Comparison of ENCODE assay signal across 27 cellular contexts in the genomic region with DNA sequence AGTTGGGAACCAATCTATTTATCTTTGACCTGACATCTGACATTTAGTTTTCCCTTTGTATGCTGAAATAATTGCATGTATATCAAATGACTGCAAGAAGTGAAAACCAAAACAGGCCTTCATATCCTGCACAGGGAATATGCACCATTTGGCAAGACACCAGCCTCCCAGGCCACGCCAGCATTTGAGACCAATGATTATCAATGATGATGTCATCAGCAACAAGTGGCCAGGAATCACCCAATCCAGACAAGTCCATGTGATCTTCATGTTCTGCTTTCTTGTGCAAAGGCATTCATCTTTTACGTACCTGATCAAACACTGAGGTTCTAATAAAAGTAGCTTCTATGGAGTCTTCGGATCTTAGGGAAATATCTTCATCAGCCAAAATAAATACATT.
DNase-seq lines count a peak whose midpoint lies in the region; ATAC-seq, FAIRE-seq and TF ChIP-seq lines count a peak whose summit lies in the region.
"Had no signal": no experiment of that assay in that cellular context is flagged by ENCODE, and none has a peak within 500 bp of the region (broad histone marks: within the 10 kb centered on the region; RNA-seq: fewer than 3 reads in every experiment).

No MANE protein-coding gene starts in this region.

- H3K36me3 ChIP-seq in astrocyte (ENCODE audit: insufficient read depth, low read length) (no peaks in the 10 kb centered on the region), skeletal muscle satellite cell (ENCODE audit: insufficient read depth, low read length) (no peaks in the 10 kb centered on the region)
- H3K36me3 ChIP-seq: brain microvascular endothelial cell had no signal

- no peak overlapping the region for H3K27ac Mint-ChIP-seq in astrocyte (ENCODE audit: unreplicated experiment)
- H3K27ac Mint-ChIP-seq: B cell; dendritic cell treated with granulocyte-macrophage colony-stimulating factor and Interleukin-4, amounts not matched to agents 40 ng/mL and 50 ng/mL, for 4 days; nephron progenitor cell; stimulated activated memory B cell treated with anti-CD40 and anti-IgM and Interleukin-4, amounts not matched to agents 10 μg/mL and 1 μg/mL and 100 μg/mL, for 72 hours; WTC11 had no signal

- H3K9me3 ChIP-seq in astrocyte (ENCODE audit: insufficient read depth, low read depth, low read length) (no peaks in the 10 kb centered on the region), skeletal muscle satellite cell (replicated peaks; ENCODE audit: low read length) (no peaks in the 10 kb centered on the region)

- peak; percentile 50 for FAIRE-seq in astrocyte (lab: Jason Lieb, UNC)
- FAIRE-seq: endometrium had no signal

- H4K20me1 ChIP-seq in astrocyte (ENCODE audit: insufficient read depth, low read length) = no peaks in the 10 kb centered on the region

- no peaks in the 10 kb centered on the region for H3K27me3 Mint-ChIP-seq in astrocyte (ENCODE audit: low read depth, unreplicated experiment)
- H3K27me3 Mint-ChIP-seq: B cell; dendritic cell treated with granulocyte-macrophage colony-stimulating factor and Interleukin-4, amounts not matched to agents 40 ng/mL and 50 ng/mL, for 4 days; stimulated activated memory B cell treated with anti-CD40 and anti-IgM and Interleukin-4, amounts not matched to agents 10 μg/mL and 1 μg/mL and 100 μg/mL, for 72 hours had no signal

- no peaks in the 10 kb centered on the region for H3K36me3 Mint-ChIP-seq in astrocyte (ENCODE audit: low read depth, unreplicated experiment)
- H3K36me3 Mint-ChIP-seq: stimulated activated memory B cell treated with anti-CD40 and anti-IgM and Interleukin-4, amounts not matched to agents 10 μg/mL and 1 μg/mL and 100 μg/mL, for 72 hours; WTC11 had no signal

- H3K9ac ChIP-seq in astrocyte (ENCODE audit: low read length) (no peak overlapping the region), skeletal muscle satellite cell (ENCODE audit: low read depth, low read length) (no peak overlapping the region)

- H3K9me3 Mint-ChIP-seq in astrocyte (ENCODE audit: unreplicated experiment) = no peaks in the 10 kb centered on the region
- H3K9me3 Mint-ChIP-seq: dendritic cell treated with granulocyte-macrophage colony-stimulating factor and Interleukin-4, amounts not matched to agents 40 ng/mL and 50 ng/mL, for 4 days; nephron progenitor cell; stimulated activated memory B cell treated with anti-CD40 and anti-IgM and Interleukin-4, amounts not matched to agents 10 μg/mL and 1 μg/mL and 100 μg/mL, for 72 hours; WTC11 had no signal

- H2AFZ ChIP-seq in astrocyte (ENCODE audit: low read depth, low read length) = no peak overlapping the region
- H2AFZ ChIP-seq: hepatocyte had no signal

- no peaks in the 10 kb centered on the region for H3K79me2 ChIP-seq in astrocyte (ENCODE audit: insufficient read depth, low read length)
- H3K79me2 ChIP-seq: hepatocyte had no signal

- H3K27me3 ChIP-seq in astrocyte (ENCODE audit: insufficient read depth, low read length) (no peaks in the 10 kb centered on the region), skeletal muscle satellite cell (ENCODE audit: control insufficient read depth, insufficient read depth, low read length) (no peaks in the 10 kb centered on the region)
- H3K27me3 ChIP-seq: brain microvascular endothelial cell, hepatocyte had no signal

- H3K4me3 ChIP-seq in astrocyte (ENCODE audit: insufficient read depth, low read depth, low read length) (no peak overlapping the region), skeletal muscle satellite cell (ENCODE audit: low read length) (no peak overlapping the region)
- H3K4me3 ChIP-seq: hepatocyte, smooth muscle cell had no signal

- TF ChIP-seq CTCF in astrocyte (IDR thresholded peaks at IDR 0.05; ENCODE audit: insufficient read depth, low read depth, low read length) = no peak

- H3K4me1 Mint-ChIP-seq in astrocyte (ENCODE audit: low read depth, unreplicated experiment) = peaks cover 7% of the 10 kb centered on the region
- H3K4me1 Mint-ChIP-seq: B cell; nephron progenitor cell; stimulated activated memory B cell treated with anti-CD40 and anti-IgM and Interleukin-4, amounts not matched to agents 10 μg/mL and 1 μg/mL and 100 μg/mL, for 72 hours had no signal

- H3K4me1 ChIP-seq in astrocyte (ENCODE audit: insufficient read depth, low read length) (no peaks in the 10 kb centered on the region), skeletal muscle satellite cell (ENCODE audit: control insufficient read depth, insufficient read depth, low read length) (peaks cover 40% of the 10 kb centered on the region)

- no peak overlapping the region for H3K4me3 Mint-ChIP-seq in astrocyte (ENCODE audit: unreplicated experiment)
- H3K4me3 Mint-ChIP-seq: B cell; dendritic cell treated with granulocyte-macrophage colony-stimulating factor and Interleukin-4, amounts not matched to agents 40 ng/mL and 50 ng/mL, for 4 days; nephron progenitor cell; stimulated activated memory B cell treated with anti-CD40 and anti-IgM and Interleukin-4, amounts not matched to agents 10 μg/mL and 1 μg/mL and 100 μg/mL, for 72 hours; WTC11 had no signal

- H3K27ac ChIP-seq in astrocyte (ENCODE audit: low read depth, low read length) = no peak overlapping the region
- H3K27ac ChIP-seq: 22Rv1, brain microvascular endothelial cell, hepatocyte had no signal

- ATAC-seq in HG03521 (IDR thresholded peaks at IDR 0.05; ENCODE audit: unreplicated experiment) (no peak), GM19324 (IDR thresholded peaks at IDR 0.05; ENCODE audit: low FRiP score, unreplicated experiment) (no peak)
- ATAC-seq: SK-N-SH treated with all-trans-retinoic acid at 6 μM for 48 hours; stimulated activated memory B cell treated with anti-CD40 and anti-IgM and Interleukin-4, amounts not matched to agents 10 μg/mL and 1 μg/mL and 100 μg/mL, for 72 hours; WTC11 had no signal

- no peak overlapping the region for H3K4me2 ChIP-seq in astrocyte (ENCODE audit: low read length)
- peak overlapping the region; percentile 36 for H3K4me2 ChIP-seq in skeletal muscle satellite cell (ENCODE audit: low read length)
- H3K4me2 ChIP-seq: hepatocyte, smooth muscle cell had no signal

- DNase-seq in DMS153 (lab: John Stamatoyannopoulos, UW) (peak; percentile 37), DMS153 treated with DMSO at 0.1 percent for 48 hours (lab: John Stamatoyannopoulos, UW; ENCODE audit: unreplicated experiment) (no peak), astrocyte (ENCODE audit: low read depth) (peak; percentile 31), fibroblast of the conjunctiva (ENCODE audit: low read depth) (peak; percentile 6), cortex of kidney (lab: John Stamatoyannopoulos, UW) (no peak)
- DNase-seq: activated CD4-positive, alpha-beta T cell treated with anti-CD3 and anti-CD28 coated beads, Interleukin-2, amount 50 U/mL, for 4 hours; activated CD8-positive, alpha-beta memory T cell treated with anti-CD3 and anti-CD28 coated beads, Interleukin-2, amount 50 U/mL, for 48 hours; activated effector memory CD4-positive, alpha-beta T cell treated with anti-CD3 and anti-CD28 coated beads, Interleukin-2, amount 50 U/mL, for 16 hours; brain microvascular endothelial cell; DMS79 treated with DMSO at 0.1 percent for 48 hours; NCI-H1105; NCI-H2081; nephron progenitor cell; posterior cingulate gyrus; RPMI8226 had no signal

Comparison
In these comparisons a context has a peak if more than half of its experiments do, and no peak if none do; other contexts are left out.
1. DNase-seq: peak in DMS153 (single experiment), astrocyte (single experiment) and fibroblast of the conjunctiva (single experiment); none in DMS153 treated with DMSO at 0.1 percent for 48 hours (single experiment) and cortex of kidney (single experiment).